Comparison of ENCODE assay signal across 1 cellular context in the genomic region with DNA sequence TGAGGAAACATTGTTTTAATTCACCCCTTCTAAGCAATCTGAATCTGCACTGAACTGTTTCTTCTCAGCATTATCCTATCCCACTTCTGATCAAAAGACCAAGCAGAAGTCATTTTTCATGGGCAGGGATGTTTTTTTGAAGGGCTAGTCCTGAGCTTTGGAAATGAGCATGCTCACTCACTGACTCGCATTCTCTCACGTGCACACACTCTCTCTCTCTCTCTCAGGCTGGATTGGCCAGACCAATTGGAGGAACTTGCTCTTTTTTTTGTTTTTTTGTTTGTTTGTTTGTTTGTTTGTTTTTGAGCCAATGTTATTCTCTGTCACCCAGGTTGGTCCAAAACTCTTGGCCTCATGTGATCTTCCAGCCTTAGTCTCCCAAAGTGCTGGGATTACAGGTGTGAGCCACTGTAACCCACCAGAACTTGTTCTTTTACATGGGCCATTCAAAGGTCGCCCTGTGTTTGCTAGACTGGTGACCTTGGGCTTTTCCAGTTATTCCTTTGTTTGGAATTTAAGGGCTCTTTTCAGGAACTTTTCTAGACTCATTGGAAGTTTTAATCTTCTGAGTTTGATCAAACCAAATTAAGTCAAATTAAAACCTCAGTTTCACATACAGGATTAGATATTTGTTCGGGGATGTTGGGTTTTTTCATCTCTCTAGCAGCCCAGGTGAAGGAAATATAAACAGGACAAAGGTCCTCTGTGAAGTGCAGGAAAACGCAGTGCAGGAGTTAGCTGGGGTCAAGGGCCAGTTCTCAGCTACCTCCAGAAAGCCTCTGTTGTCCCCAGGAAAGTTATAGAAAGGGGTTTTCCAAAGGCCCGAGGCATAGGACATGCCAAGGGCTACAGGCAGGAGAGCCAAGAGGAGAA.
A peak's percentile ranks its signal among the peaks of the same experiment; 100 is the strongest.
TF ChIP-seq lines count a peak whose summit lies in the region.

No MANE protein-coding gene starts in this region.

TF ChIP-seq in HepG2, 621 proteins besides CTCF, POLR2A, EP300 and RAD21 (continued from another document):
- TF ChIP-seq, protein P1, sequence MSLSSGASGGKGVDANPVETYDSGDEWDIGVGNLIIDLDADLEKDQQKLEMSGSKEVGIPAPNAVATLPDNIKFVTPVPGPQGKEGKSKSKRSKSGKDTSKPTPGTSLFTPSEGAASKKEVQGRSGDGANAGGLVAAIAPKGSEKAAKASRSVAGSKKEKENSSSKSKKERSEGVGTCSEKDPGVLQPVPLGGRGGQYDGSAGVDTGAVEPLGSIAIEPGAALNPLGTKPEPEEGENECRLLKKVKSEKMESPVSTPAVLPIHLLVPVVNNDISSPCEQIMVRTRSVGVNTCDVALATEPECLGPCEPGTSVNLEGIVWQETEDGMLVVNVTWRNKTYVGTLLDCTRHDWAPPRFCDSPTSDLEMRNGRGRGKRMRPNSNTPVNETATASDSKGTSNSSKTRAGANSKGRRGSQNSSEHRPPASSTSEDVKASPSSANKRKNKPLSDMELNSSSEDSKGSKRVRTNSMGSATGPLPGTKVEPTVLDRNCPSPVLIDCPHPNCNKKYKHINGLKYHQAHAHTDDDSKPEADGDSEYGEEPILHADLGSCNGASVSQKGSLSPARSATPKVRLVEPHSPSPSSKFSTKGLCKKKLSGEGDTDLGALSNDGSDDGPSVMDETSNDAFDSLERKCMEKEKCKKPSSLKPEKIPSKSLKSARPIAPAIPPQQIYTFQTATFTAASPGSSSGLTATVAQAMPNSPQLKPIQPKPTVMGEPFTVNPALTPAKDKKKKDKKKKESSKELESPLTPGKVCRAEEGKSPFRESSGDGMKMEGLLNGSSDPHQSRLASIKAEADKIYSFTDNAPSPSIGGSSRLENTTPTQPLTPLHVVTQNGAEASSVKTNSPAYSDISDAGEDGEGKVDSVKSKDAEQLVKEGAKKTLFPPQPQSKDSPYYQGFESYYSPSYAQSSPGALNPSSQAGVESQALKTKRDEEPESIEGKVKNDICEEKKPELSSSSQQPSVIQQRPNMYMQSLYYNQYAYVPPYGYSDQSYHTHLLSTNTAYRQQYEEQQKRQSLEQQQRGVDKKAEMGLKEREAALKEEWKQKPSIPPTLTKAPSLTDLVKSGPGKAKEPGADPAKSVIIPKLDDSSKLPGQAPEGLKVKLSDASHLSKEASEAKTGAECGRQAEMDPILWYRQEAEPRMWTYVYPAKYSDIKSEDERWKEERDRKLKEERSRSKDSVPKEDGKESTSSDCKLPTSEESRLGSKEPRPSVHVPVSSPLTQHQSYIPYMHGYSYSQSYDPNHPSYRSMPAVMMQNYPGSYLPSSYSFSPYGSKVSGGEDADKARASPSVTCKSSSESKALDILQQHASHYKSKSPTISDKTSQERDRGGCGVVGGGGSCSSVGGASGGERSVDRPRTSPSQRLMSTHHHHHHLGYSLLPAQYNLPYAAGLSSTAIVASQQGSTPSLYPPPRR (CRISPR knock-in tag; IDR thresholded peaks at IDR 0.05; ENCODE audit: borderline replicate concordance), result 0 out of 2 replicates have a peak, but pooled peaks have one; percentile 37
- peak; percentile 22; the same call in 1 of the 2 replicates for TF ChIP-seq ZNF746 (CRISPR knock-in tag; IDR thresholded peaks at IDR 0.05)
- peak; percentile 49; the same call in 1 of the 2 replicates for TF ChIP-seq RXRA (CRISPR knock-in tag; IDR thresholded peaks at IDR 0.05)
- peak; percentile 56 for TF ChIP-seq ASH2L (IDR thresholded peaks at IDR 0.05; ENCODE audit: insufficient read length, low read depth, low read length)
- TF ChIP-seq, protein P2, sequence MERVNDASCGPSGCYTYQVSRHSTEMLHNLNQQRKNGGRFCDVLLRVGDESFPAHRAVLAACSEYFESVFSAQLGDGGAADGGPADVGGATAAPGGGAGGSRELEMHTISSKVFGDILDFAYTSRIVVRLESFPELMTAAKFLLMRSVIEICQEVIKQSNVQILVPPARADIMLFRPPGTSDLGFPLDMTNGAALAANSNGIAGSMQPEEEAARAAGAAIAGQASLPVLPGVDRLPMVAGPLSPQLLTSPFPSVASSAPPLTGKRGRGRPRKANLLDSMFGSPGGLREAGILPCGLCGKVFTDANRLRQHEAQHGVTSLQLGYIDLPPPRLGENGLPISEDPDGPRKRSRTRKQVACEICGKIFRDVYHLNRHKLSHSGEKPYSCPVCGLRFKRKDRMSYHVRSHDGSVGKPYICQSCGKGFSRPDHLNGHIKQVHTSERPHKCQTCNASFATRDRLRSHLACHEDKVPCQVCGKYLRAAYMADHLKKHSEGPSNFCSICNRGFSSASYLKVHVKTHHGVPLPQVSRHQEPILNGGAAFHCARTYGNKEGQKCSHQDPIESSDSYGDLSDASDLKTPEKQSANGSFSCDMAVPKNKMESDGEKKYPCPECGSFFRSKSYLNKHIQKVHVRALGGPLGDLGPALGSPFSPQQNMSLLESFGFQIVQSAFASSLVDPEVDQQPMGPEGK (CRISPR knock-in tag; IDR thresholded peaks at IDR 0.05), result peak; percentile 43; the same call in 1 of the 2 replicates
- TF ChIP-seq PAX8 (CRISPR knock-in tag; IDR thresholded peaks at IDR 0.05; ENCODE audit: borderline replicate concordance), result no peak
- TF ChIP-seq ZNF589 (CRISPR knock-in tag; conservative IDR thresholded peaks at IDR 0.05), result 0 out of 2 replicates have a peak, but pooled peaks have one; percentile 12
- 0 out of 2 replicates have a peak, but pooled peaks have one; percentile 33 for TF ChIP-seq MEF2D (CRISPR knock-in tag; IDR thresholded peaks at IDR 0.05)
- TF ChIP-seq, protein P3, sequence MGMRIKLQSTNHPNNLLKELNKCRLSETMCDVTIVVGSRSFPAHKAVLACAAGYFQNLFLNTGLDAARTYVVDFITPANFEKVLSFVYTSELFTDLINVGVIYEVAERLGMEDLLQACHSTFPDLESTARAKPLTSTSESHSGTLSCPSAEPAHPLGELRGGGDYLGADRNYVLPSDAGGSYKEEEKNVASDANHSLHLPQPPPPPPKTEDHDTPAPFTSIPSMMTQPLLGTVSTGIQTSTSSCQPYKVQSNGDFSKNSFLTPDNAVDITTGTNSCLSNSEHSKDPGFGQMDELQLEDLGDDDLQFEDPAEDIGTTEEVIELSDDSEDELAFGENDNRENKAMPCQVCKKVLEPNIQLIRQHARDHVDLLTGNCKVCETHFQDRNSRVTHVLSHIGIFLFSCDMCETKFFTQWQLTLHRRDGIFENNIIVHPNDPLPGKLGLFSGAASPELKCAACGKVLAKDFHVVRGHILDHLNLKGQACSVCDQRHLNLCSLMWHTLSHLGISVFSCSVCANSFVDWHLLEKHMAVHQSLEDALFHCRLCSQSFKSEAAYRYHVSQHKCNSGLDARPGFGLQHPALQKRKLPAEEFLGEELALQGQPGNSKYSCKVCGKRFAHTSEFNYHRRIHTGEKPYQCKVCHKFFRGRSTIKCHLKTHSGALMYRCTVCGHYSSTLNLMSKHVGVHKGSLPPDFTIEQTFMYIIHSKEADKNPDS (CRISPR knock-in tag; IDR thresholded peaks at IDR 0.05), result no peak
- TF ChIP-seq ZFP62 (CRISPR knock-in tag; IDR thresholded peaks at IDR 0.05), result no peak
- no peak for TF ChIP-seq PCBP1 (IDR thresholded peaks at IDR 0.05; ENCODE audit: borderline replicate concordance, low read depth, low read length)
- peak; percentile 88 for TF ChIP-seq NR2F6 (IDR thresholded peaks at IDR 0.05)
- peak; percentile 74 for TF ChIP-seq NR2F6 (CRISPR knock-in tag; IDR thresholded peaks at IDR 0.05)
- no peak for TF ChIP-seq THYN1 (CRISPR knock-in tag; IDR thresholded peaks at IDR 0.05; ENCODE audit: borderline replicate concordance, low read depth)
- TF ChIP-seq, protein P4, sequence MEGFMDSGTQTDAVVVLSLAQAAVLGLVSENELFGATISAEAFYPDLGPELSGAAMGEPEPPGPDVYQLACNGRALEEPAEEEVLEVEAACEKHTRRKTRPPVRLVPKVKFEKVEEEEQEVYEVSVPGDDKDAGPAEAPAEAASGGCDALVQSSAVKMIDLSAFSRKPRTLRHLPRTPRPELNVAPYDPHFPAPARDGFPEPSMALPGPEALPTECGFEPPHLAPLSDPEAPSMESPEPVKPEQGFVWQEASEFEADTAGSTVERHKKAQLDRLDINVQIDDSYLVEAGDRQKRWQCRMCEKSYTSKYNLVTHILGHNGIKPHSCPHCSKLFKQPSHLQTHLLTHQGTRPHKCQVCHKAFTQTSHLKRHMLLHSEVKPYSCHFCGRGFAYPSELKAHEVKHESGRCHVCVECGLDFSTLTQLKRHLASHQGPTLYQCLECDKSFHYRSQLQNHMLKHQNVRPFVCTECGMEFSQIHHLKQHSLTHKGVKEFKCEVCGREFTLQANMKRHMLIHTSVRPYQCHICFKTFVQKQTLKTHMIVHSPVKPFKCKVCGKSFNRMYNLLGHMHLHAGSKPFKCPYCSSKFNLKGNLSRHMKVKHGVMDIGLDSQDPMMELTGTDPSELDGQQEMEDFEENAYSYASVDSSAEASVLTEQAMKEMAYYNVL (CRISPR knock-in tag; IDR thresholded peaks at IDR 0.05; ENCODE audit: borderline replicate concordance), result 0 out of 2 replicates have a peak, but pooled peaks have one; percentile 66
- TF ChIP-seq KLF13 (CRISPR knock-in tag; IDR thresholded peaks at IDR 0.05), result no peak
- peak; percentile 4; the same call in 1 of the 2 replicates for TF ChIP-seq FOXA3 (CRISPR knock-in tag; IDR thresholded peaks at IDR 0.05)
